20 cellular contexts compared by ENCODE assay signal in the genomic region with DNA sequence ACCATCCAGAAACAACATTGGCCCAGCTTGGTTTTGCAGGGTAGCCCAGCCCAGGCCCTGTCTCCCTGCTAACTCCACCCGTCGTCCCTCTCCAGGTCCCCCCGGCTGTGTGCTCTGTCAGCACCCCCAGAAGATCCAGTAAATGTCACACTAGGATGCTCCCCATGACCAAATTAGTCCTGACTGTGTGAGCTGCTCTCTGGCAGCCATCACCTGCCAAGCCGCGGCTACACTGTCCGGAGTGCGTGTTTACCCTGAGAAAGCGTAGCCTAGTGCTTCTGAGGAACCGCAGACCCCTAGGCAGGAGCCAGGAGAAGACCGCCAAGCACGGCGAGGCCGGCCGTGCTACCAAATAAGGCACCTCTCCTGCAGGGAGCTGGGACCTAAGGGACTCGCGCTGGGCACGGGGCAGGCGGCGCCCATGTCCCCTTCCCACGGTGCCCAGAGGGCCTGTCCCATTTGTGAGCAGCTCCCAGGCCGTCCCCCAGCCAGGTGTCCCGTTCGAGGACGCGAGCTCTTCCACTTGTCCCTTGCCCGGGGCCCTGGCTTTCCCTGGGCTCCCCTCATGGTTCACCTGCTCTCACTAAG.
A peak's percentile ranks its signal among the peaks of the same experiment; 100 is the strongest.
DNase-seq lines count a peak whose midpoint lies in the region; ATAC-seq and TF ChIP-seq lines count a peak whose summit lies in the region.
"Had no signal": no experiment of that assay in that cellular context is flagged by ENCODE, and none has a peak within 500 bp of the region (broad histone marks: within the 10 kb centered on the region; RNA-seq: fewer than 3 reads in every experiment).

No MANE protein-coding gene starts in this region.

- H3K27ac ChIP-seq in right atrium auricular region (no peak overlapping the region), muscle layer of colon (ENCODE audit: low read depth, low read length) (peak overlapping the region; percentile 59), transverse colon (peak overlapping the region; percentile 31 to 77 (median 66))

- H3K27me3 ChIP-seq in right atrium auricular region (no peaks in the 10 kb centered on the region), muscle layer of colon (ENCODE audit: control insufficient read depth in 1 of 2, insufficient read depth in 2 of 2, low read length in 2 of 2) (no peaks in the 10 kb centered on the region), transverse colon (no peaks in the 10 kb centered on the region)

- H3K27me3 Mint-ChIP-seq in activated T-helper 2 cell treated with anti-CD3 and anti-CD28 coated beads, Interferon-gamma antibody, Interleukin-2, Interleukin-4, amounts not matched to agents 10 μg/mL and 5 μg/mL and 100 μg/mL, durations not matched to agents 14 hours and 24 hours and 36 hours (ENCODE audit: low read depth), result no peaks in the 10 kb centered on the region
- H3K27me3 Mint-ChIP-seq: CD4-positive, alpha-beta memory T cell had no signal

- in situ Hi-C loops in transverse colon (cut with MboI; ENCODE audit: low pct_ligation_motif_present in 1 of 4, low pct_unique_long_range_greater_than_20kb in 1 of 4, low sequenced_read_pairs in 3 of 4), result no loop called here

- H3K4me3 ChIP-seq in right atrium auricular region (no peak overlapping the region), muscle layer of colon (ENCODE audit: low read depth in 1 of 2, low read length in 2 of 2) (no peak overlapping the region), transverse colon (no peak overlapping the region)

- H3K4me1 ChIP-seq in right atrium auricular region (no peaks in the 10 kb centered on the region), muscle layer of colon (ENCODE audit: insufficient read depth, low read length) (peaks cover 23% of the 10 kb centered on the region), transverse colon (no peaks in the 10 kb centered on the region)

- peaks cover 24% of the 10 kb centered on the region for H3K4me1 Mint-ChIP-seq in activated T-helper 2 cell treated with anti-CD3 and anti-CD28 coated beads, Interferon-gamma antibody, Interleukin-2, Interleukin-4, amounts not matched to agents 10 μg/mL and 5 μg/mL and 100 μg/mL, durations not matched to agents 14 hours and 24 hours and 36 hours (ENCODE audit: low read depth)

- H3K36me3 ChIP-seq in right atrium auricular region (no peaks in the 10 kb centered on the region), muscle layer of colon (ENCODE audit: insufficient read depth, low read length) (no peaks in the 10 kb centered on the region), transverse colon (no peaks in the 10 kb centered on the region)

- TF ChIP-seq POLR2A in transverse colon (IDR thresholded peaks at IDR 0.05), result no peak

- DNase-seq in Right ventricle myocardium inferior (ENCODE audit: missing footprints), result peak; percentile 66
- no peak for DNase-seq in right atrium auricular region (ENCODE audit: low spot score)
- DNase-seq in activated T-helper 2 cell treated with anti-CD3 and anti-CD28 coated beads, Interferon-gamma antibody, Interleukin-2, Interleukin-4, amounts not matched to agents 10 μg/mL and 5 μg/mL and 100 μg/mL, durations not matched to agents 14 hours and 24 hours and 36 hours (ENCODE audit: low spot score), result no peak
- peak; percentile 23 for DNase-seq in transverse colon
- DNase-seq in central memory CD4-positive, alpha-beta T cell, result no peak
- DNase-seq in SKM-1 treated with dmso at 0.1 percent for 144 hours (lab: John Stamatoyannopoulos, UW; ENCODE audit: unreplicated experiment), result no peak
- DNase-seq: C1 segment of cervical spinal cord, COR-L47, DMS53, KBM-7, MV-4-11, NCI-H1105 treated with DMSO at 0.1 percent for 48 hours, NCI-H146, NCI-H2029, NCI-H446, NCI-H524 treated with DMSO at 0.1 percent for 48 hours, NCI-H774, SK-N-SH had no signal

- peak overlapping the region; percentile 72 for H3K27ac Mint-ChIP-seq in activated T-helper 2 cell treated with anti-CD3 and anti-CD28 coated beads, Interferon-gamma antibody, Interleukin-2, Interleukin-4, amounts not matched to agents 10 μg/mL and 5 μg/mL and 100 μg/mL, durations not matched to agents 14 hours and 24 hours and 36 hours
- H3K27ac Mint-ChIP-seq: CD4-positive, alpha-beta memory T cell had no signal

- intact Hi-C loops in Right ventricle myocardium inferior (cut with DNase I) (no loop called here), transverse colon (cut with DNase I; ENCODE audit: low total_unique reads) (no loop called here)
- intact Hi-C loops in activated T-helper 2 cell treated with anti-CD3 and anti-CD28 coated beads, Interferon-gamma antibody, Interleukin-2, Interleukin-4, amounts not matched to agents 10 μg/mL and 5 μg/mL and 100 μg/mL, durations not matched to agents 14 hours and 24 hours and 36 hours (cut with micrococcal nuclease), result loop anchor here (1.0 kb wide), 1 partner anchor 9 kb away; no protein-coding TSS in a partner anchor

- peaks cover 44% of the 10 kb centered on the region for H3K9me3 Mint-ChIP-seq in activated T-helper 2 cell treated with anti-CD3 and anti-CD28 coated beads, Interferon-gamma antibody, Interleukin-2, Interleukin-4, amounts not matched to agents 10 μg/mL and 5 μg/mL and 100 μg/mL, durations not matched to agents 14 hours and 24 hours and 36 hours

- peaks cover 0 to 11% of the 10 kb centered on the region in 2 donors for H3K9me3 ChIP-seq in right atrium auricular region
- H3K9me3 ChIP-seq in muscle layer of colon (ENCODE audit: low read length), result no peaks in the 10 kb centered on the region
- peaks cover 0 to 13% of the 10 kb centered on the region in 2 donors for H3K9me3 ChIP-seq in transverse colon
- H3K9me3 ChIP-seq: SK-N-SH had no signal

- no peak for TF ChIP-seq CTCF in right atrium auricular region (IDR thresholded peaks at IDR 0.05)
- TF ChIP-seq CTCF in transverse colon (IDR thresholded peaks at IDR 0.05), result no peak

- no peak overlapping the region for H3K9ac ChIP-seq in muscle layer of colon (ENCODE audit: low read length)
- H3K9ac ChIP-seq: SK-N-SH had no signal

- WGBS in transverse colon (ENCODE audit: low coverage in 1 of 2), 2 donors, result 91% methylated on average over 26 of the region's 26 CpGs; no CpG with 5 or more reads in 1 of the 2 donors

- no peak for ATAC-seq in Right ventricle myocardium inferior

- H3K4me3 Mint-ChIP-seq in activated T-helper 2 cell treated with anti-CD3 and anti-CD28 coated beads, Interferon-gamma antibody, Interleukin-2, Interleukin-4, amounts not matched to agents 10 μg/mL and 5 μg/mL and 100 μg/mL, durations not matched to agents 14 hours and 24 hours and 36 hours (ENCODE audit: low read depth), result no peak overlapping the region
- H3K4me3 Mint-ChIP-seq: CD4-positive, alpha-beta memory T cell had no signal

- peak; percentile 56 for TF ChIP-seq EP300 in transverse colon (IDR thresholded peaks at IDR 0.05; ENCODE audit: low read depth)

- peaks cover 53% of the 10 kb centered on the region for H3K36me3 Mint-ChIP-seq in activated T-helper 2 cell treated with anti-CD3 and anti-CD28 coated beads, Interferon-gamma antibody, Interleukin-2, Interleukin-4, amounts not matched to agents 10 μg/mL and 5 μg/mL and 100 μg/mL, durations not matched to agents 14 hours and 24 hours and 36 hours (ENCODE audit: low read depth)

Comparison
In these comparisons a context has a peak if more than half of its experiments do, and no peak if none do; other contexts are left out.
1. DNase-seq: peak in Right ventricle myocardium inferior (single experiment) and transverse colon (single experiment); none in right atrium auricular region (single experiment), activated T-helper 2 cell treated with anti-CD3 and anti-CD28 coated beads, Interferon-gamma antibody, Interleukin-2, Interleukin-4, amounts not matched to agents 10 μg/mL and 5 μg/mL and 100 μg/mL, durations not matched to agents 14 hours and 24 hours and 36 hours (single experiment), central memory CD4-positive, alpha-beta T cell (single experiment) and SKM-1 treated with dmso at 0.1 percent for 144 hours (single experiment).
2. H3K27ac ChIP-seq: peak in muscle layer of colon (single experiment) and transverse colon (4 of 4); none in right atrium auricular region (0 of 2).